ENCODE assay signal across 8 cellular contexts in genomic region chr15:60397772-60398445, GRCh38. TPM values are rescaled to one million over a fixed set of nuclear protein-coding genes. Genes with fewer than 3 reads are reported as not detected.
DNase-seq lines count a peak whose midpoint lies in the region; ATAC-seq and TF ChIP-seq lines count a peak whose summit lies in the region.

TSS of gene ANXA2 (minus strand) at chr15:60397986. CDS start at chr15:60386075, 11,911 bp downstream.

- peak within 1 kb of the TSS; percentile 75 for H3K27ac ChIP-seq in CD4-positive, alpha-beta T cell (ENCODE audit: low read depth, low read length)
- H3K27ac ChIP-seq in SK-N-MC (peak within 1 kb of the TSS; percentile 97), upper lobe of right lung (peak within 1 kb of the TSS; percentile 95)

- CTCF ChIA-PET in CD4-positive, alpha-beta T cell (lab: Charles Lee) = interaction anchor here (0.5 to 1.7 kb wide), 5 partner anchors 11 to 706 kb away, joined by 3 to 8 read pairs (median 3); no protein-coding TSS in a partner anchor
- CTCF ChIA-PET in activated naive CD4-positive, alpha-beta T cell treated with anti-CD3 and anti-CD28 coated beads, Interleukin-2, amount 10 ng/mL, durations not matched to agents 7 days and 5 days (lab: Charles Lee) = interaction anchor here (1.1 kb wide), 1 partner anchor 35 kb away, joined by 3 read pairs; no protein-coding TSS in a partner anchor

- H3K4me1 Mint-ChIP-seq in CD4-positive, alpha-beta T cell (ENCODE audit: low read depth) = peaks cover 48% of the 10 kb centered on the region
- peaks cover 63% of the 10 kb centered on the region for H3K4me1 Mint-ChIP-seq in activated naive CD4-positive, alpha-beta T cell treated with anti-CD3 and anti-CD28 coated beads, Interleukin-2, amount 10 ng/mL, durations not matched to agents 7 days and 5 days
- peaks cover 56% of the 10 kb centered on the region for H3K4me1 Mint-ChIP-seq in progenitor cell of endocrine pancreas (ENCODE audit: low read depth)

- H3K9ac ChIP-seq in SK-N-MC (ENCODE audit: insufficient read length) = peak within 1 kb of the TSS; percentile 93

- POLR2A ChIA-PET in CD4-positive, alpha-beta T cell (lab: Charles Lee) = interaction anchor here (0.5 to 2.4 kb wide), 25 partner anchors 9 to 1648 kb away, joined by 3 to 25 read pairs (median 4); partner anchors contain the start of genes BNIP2, GTF2A2 and ICE2

- H3K9me3 ChIP-seq in CD4-positive, alpha-beta T cell (ENCODE audit: control insufficient read depth, low read length) = no peaks in the 10 kb centered on the region
- no peaks in the 10 kb centered on the region for H3K9me3 ChIP-seq in SK-N-MC (ENCODE audit: low read depth, low read length)
- H3K9me3 ChIP-seq in upper lobe of right lung = no peaks in the 10 kb centered on the region

- H3K4me3 ChIP-seq in SK-N-MC (peak within 1 kb of the TSS; percentile 90), upper lobe of right lung (peak within 1 kb of the TSS; percentile 84)

- H3K27me3 Mint-ChIP-seq in CD4-positive, alpha-beta T cell = peaks cover 10% of the 10 kb centered on the region
- peaks cover 18% of the 10 kb centered on the region for H3K27me3 Mint-ChIP-seq in activated naive CD4-positive, alpha-beta T cell treated with anti-CD3 and anti-CD28 coated beads, Interleukin-2, amount 10 ng/mL, durations not matched to agents 7 days and 5 days
- H3K27me3 Mint-ChIP-seq in progenitor cell of endocrine pancreas = peaks cover 8% of the 10 kb centered on the region

- H3K9me3 Mint-ChIP-seq in CD4-positive, alpha-beta T cell = no peaks in the 10 kb centered on the region
- H3K9me3 Mint-ChIP-seq in activated naive CD4-positive, alpha-beta T cell treated with anti-CD3 and anti-CD28 coated beads, Interleukin-2, amount 10 ng/mL, durations not matched to agents 7 days and 5 days = no peaks in the 10 kb centered on the region
- no peaks in the 10 kb centered on the region for H3K9me3 Mint-ChIP-seq in progenitor cell of endocrine pancreas (ENCODE audit: low read depth)

- intact Hi-C loops in CD4-positive, alpha-beta T cell (cut with DNase I, micrococcal nuclease) = loop anchor here (2.0 to 10.0 kb wide), 5 partner anchors 81 to 741 kb away; partner anchors contain the start of genes BNIP2 (in 1 of the 2), GTF2A2 (in 1 of the 2) and ICE2 (in 1 of the 2)
- intact Hi-C loops in upper lobe of right lung (cut with DNase I) = no loop called here

- peak within 1 kb of the TSS; percentile 92 for H3K4me3 Mint-ChIP-seq in CD4-positive, alpha-beta T cell
- peak within 1 kb of the TSS; percentile 96 for H3K4me3 Mint-ChIP-seq in activated naive CD4-positive, alpha-beta T cell treated with anti-CD3 and anti-CD28 coated beads, Interleukin-2, amount 10 ng/mL, durations not matched to agents 7 days and 5 days
- peak within 1 kb of the TSS; percentile 87 for H3K4me3 Mint-ChIP-seq in progenitor cell of endocrine pancreas (ENCODE audit: low read depth)

- no peak for TF ChIP-seq CTCF in CD4-positive, alpha-beta T cell (IDR thresholded peaks at IDR 0.05)
- TF ChIP-seq CTCF in progenitor cell of endocrine pancreas (IDR thresholded peaks at IDR 0.05; ENCODE audit: unreplicated experiment) = no peak
- TF ChIP-seq CTCF in upper lobe of right lung (IDR thresholded peaks at IDR 0.05) = no peak

- H3K36me3 ChIP-seq in SK-N-MC (ENCODE audit: insufficient read depth, low read length) (peaks cover 33% of the 10 kb centered on the region), upper lobe of right lung (peaks cover 9% of the 10 kb centered on the region)

- ATAC-seq in CD4-positive, alpha-beta T cell (ENCODE audit: poor library complexity) = peak; percentile 77
- ATAC-seq in GM19328 (IDR thresholded peaks at IDR 0.05; ENCODE audit: unreplicated experiment) = peak; percentile 73
- ATAC-seq in HG03442 (IDR thresholded peaks at IDR 0.05; ENCODE audit: unreplicated experiment) = peak; percentile 61
- ATAC-seq in upper lobe of right lung = peak; percentile 86

- H3K27ac Mint-ChIP-seq in CD4-positive, alpha-beta T cell = peak within 1 kb of the TSS; percentile 97
- H3K27ac Mint-ChIP-seq in activated naive CD4-positive, alpha-beta T cell treated with anti-CD3 and anti-CD28 coated beads, Interleukin-2, amount 10 ng/mL, durations not matched to agents 7 days and 5 days = peak within 1 kb of the TSS; percentile 98
- H3K27ac Mint-ChIP-seq in progenitor cell of endocrine pancreas = peak within 1 kb of the TSS; percentile 99

- peak; percentile 66 to 85 (median 82) for DNase-seq in CD4-positive, alpha-beta T cell
- DNase-seq in SK-N-MC (ENCODE audit: low read depth, low spot score) = no peak
- DNase-seq in activated naive CD4-positive, alpha-beta T cell treated with anti-CD3 and anti-CD28 coated beads, Interleukin-2, amount 10 ng/mL, durations not matched to agents 7 days and 5 days = peak; percentile 90
- peak; percentile 96 for DNase-seq in glomerular visceral epithelial cell (ENCODE audit: extremely low spot score)
- peak; percentile 53 for DNase-seq in progenitor cell of endocrine pancreas (ENCODE audit: low spot score, unreplicated experiment)
- peak; percentile 94 for DNase-seq in upper lobe of right lung

- peaks cover 15% of the 10 kb centered on the region for H3K36me3 Mint-ChIP-seq in CD4-positive, alpha-beta T cell (ENCODE audit: low read depth)
- peaks cover 47% of the 10 kb centered on the region for H3K36me3 Mint-ChIP-seq in activated naive CD4-positive, alpha-beta T cell treated with anti-CD3 and anti-CD28 coated beads, Interleukin-2, amount 10 ng/mL, durations not matched to agents 7 days and 5 days
- peaks cover 6% of the 10 kb centered on the region for H3K36me3 Mint-ChIP-seq in progenitor cell of endocrine pancreas (ENCODE audit: insufficient read depth)

- no peaks in the 10 kb centered on the region for H3K27me3 ChIP-seq in CD4-positive, alpha-beta T cell (ENCODE audit: control insufficient read depth, insufficient read depth, low read length)
- H3K27me3 ChIP-seq in upper lobe of right lung = no peaks in the 10 kb centered on the region

- peaks cover 38% of the 10 kb centered on the region for H3K4me1 ChIP-seq in upper lobe of right lung

RNA-seq across cellular contexts. Expression of gene ANXA2, which starts in this region (rescaled TPM):
- total RNA-seq in CD4-positive, alpha-beta T cell = 10 to 100 TPM; 70.8 to 74.5 TPM
- total RNA-seq in progenitor cell of endocrine pancreas (311 and 366 TPM in 2 replicates), upper lobe of right lung (818 TPM)
